In the genomic region with DNA sequence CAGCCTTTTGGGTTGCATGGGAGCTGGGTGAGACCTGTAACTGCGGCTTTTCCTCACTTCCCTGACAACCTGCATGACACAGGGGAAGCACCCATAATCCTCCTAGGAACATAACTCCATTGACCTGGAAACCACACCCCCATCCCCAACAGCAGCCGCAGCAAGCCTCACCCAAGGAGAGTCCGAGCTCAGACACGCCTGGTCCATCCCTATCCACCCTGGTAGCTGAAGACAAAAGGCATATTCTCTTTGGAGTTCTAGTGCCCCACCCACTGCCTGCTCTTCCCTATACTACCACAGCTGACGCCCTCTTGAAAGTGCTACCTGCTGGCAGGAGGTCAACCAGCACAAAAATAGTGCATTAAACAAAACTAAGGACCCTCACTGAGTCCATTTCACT, we compare ENCODE assay signal across 24 cellular contexts.
"Had no signal": no experiment of that assay in that cellular context is flagged by ENCODE, and none has a peak within 500 bp of the region (broad histone marks: within the 10 kb centered on the region; RNA-seq: fewer than 3 reads in every experiment).

No MANE protein-coding gene starts in this region.

- H3K27me3 ChIP-seq: adrenal gland, SJSA1 had no signal

- H3K36me3 Mint-ChIP-seq: activated naive CD8-positive, alpha-beta T cell treated with anti-CD3 and anti-CD28 coated beads, Interleukin-2, amount 10 ng/mL, durations not matched to agents 7 days and 5 days had no signal

- H3K27ac Mint-ChIP-seq: activated CD8-positive, alpha-beta T cell treated with anti-CD3 and anti-CD28 coated beads, Interleukin-2, amount 10 ng/mL, durations not matched to agents 7 days and 5 days; activated naive CD8-positive, alpha-beta T cell treated with anti-CD3 and anti-CD28 coated beads, Interleukin-2, amount 10 ng/mL, durations not matched to agents 7 days and 5 days had no signal

- H3K27ac ChIP-seq: adrenal gland, SJSA1 had no signal

- H3K4me1 ChIP-seq: adrenal gland, SJSA1 had no signal

- H3K4me3 Mint-ChIP-seq: activated CD8-positive, alpha-beta T cell treated with anti-CD3 and anti-CD28 coated beads, Interleukin-2, amount 10 ng/mL, durations not matched to agents 7 days and 5 days; activated naive CD8-positive, alpha-beta T cell treated with anti-CD3 and anti-CD28 coated beads, Interleukin-2, amount 10 ng/mL, durations not matched to agents 7 days and 5 days had no signal

- H3K27me3 Mint-ChIP-seq: activated naive CD8-positive, alpha-beta T cell treated with anti-CD3 and anti-CD28 coated beads, Interleukin-2, amount 10 ng/mL, durations not matched to agents 7 days and 5 days had no signal

- ATAC-seq: activated CD8-positive, alpha-beta T cell treated with anti-CD3 and anti-CD28 coated beads, Interleukin-2, amount 10 ng/mL, durations not matched to agents 7 days and 5 days; PC-3; SK-N-SH treated with all-trans-retinoic acid at 6 μM for 48 hours had no signal

- H3K9me3 ChIP-seq: adrenal gland, SJSA1 had no signal

- H3K4me1 Mint-ChIP-seq: activated naive CD8-positive, alpha-beta T cell treated with anti-CD3 and anti-CD28 coated beads, Interleukin-2, amount 10 ng/mL, durations not matched to agents 7 days and 5 days had no signal

- DNase-seq: activated CD4-positive, alpha-beta T cell treated with anti-CD3 and anti-CD28 coated beads for 48 hours; activated CD4-positive, alpha-beta T cell treated with anti-CD3 and anti-CD28 coated beads, Interleukin-2, amount 50 U/mL, for 4 hours; activated CD4-positive, CD25-positive, alpha-beta regulatory T cell treated with anti-CD3 and anti-CD28 coated beads, Interleukin-2, amount 50 U/mL, for 72 hours; activated CD8-positive, alpha-beta memory T cell treated with anti-CD3 and anti-CD28 coated beads, Interleukin-2, amount 50 U/mL, for 48 hours; activated CD8-positive, alpha-beta T cell treated with anti-CD3 and anti-CD28 coated beads, Interleukin-2, amount 10 ng/mL, durations not matched to agents 7 days and 5 days; activated naive CD4-positive, alpha-beta T cell treated with anti-CD3 and anti-CD28 coated beads, Interleukin-2, amount 50 U/mL, for 16 hours; activated naive CD8-positive, alpha-beta T cell treated with anti-CD3 and anti-CD28 coated beads, Interleukin-2, amount 10 ng/mL, durations not matched to agents 7 days and 5 days; activated T-cell treated with anti-CD3 and anti-CD28 coated beads, Interleukin-2, amount 50 U/mL, for 1 hour; adrenal gland; anterior cingulate cortex; central memory CD4-positive, alpha-beta T cell; Kasumi-1; KBM-7; NCI-H1048; NCI-H1694; NCI-H2029; NCI-H2107; NCI-H446 treated with DMSO at 0.1 percent for 48 hours; NCI-H524 treated with DMSO at 0.1 percent for 48 hours; PC-3; SHP77; SW 1271 had no signal
